ENCODE assay signal across 22 cellular contexts in genomic region chr1:161989108-161989507, GRCh38. TPM values are rescaled to one million over a fixed set of nuclear protein-coding genes. Genes with fewer than 3 reads are reported as not detected.
DNase-seq lines count a peak whose midpoint lies in the region; ATAC-seq, FAIRE-seq and TF ChIP-seq lines count a peak whose summit lies in the region.
"Had no signal": no experiment of that assay in that cellular context is flagged by ENCODE, and none has a peak within 500 bp of the region (broad histone marks: within the 10 kb centered on the region; RNA-seq: fewer than 3 reads in every experiment).

No MANE protein-coding gene starts in this region.

- H3K4me1 ChIP-seq in neutrophil (ENCODE audit: control insufficient read depth in 1 of 2, insufficient read depth in 1 of 2, low read depth in 1 of 2, low read length in 1 of 2), result peaks cover 26 to 28% of the 10 kb centered on the region in 2 experiments
- H3K4me1 ChIP-seq: parathyroid adenoma, uterus had no signal

- H3K9me3 Mint-ChIP-seq in activated naive CD4-positive, alpha-beta T cell treated with anti-CD3 and anti-CD28 coated beads, Interleukin-2, amount 50 U/mL, for 72 hours, result peaks cover 4 to 20% of the 10 kb centered on the region in 2 donors

- H3K4me3 ChIP-seq in bronchial epithelial cell (ENCODE audit: low read depth, low read length), result no peak overlapping the region
- H3K4me3 ChIP-seq in neutrophil (ENCODE audit: low read depth in 1 of 2, low read length in 1 of 2), result no peak overlapping the region
- H3K4me3 ChIP-seq: heart left ventricle, spleen, uterus had no signal

- no peak for TF ChIP-seq CTCF in bronchial epithelial cell (IDR thresholded peaks at IDR 0.05; ENCODE audit: insufficient read depth, low read length, severe bottlenecking)
- no peak for TF ChIP-seq CTCF in neutrophil (IDR thresholded peaks at IDR 0.05)

- no peak for FAIRE-seq in bronchial epithelial cell (lab: Jason Lieb, UNC)
- FAIRE-seq: endothelial cell of umbilical vein had no signal

- ATAC-seq in activated naive CD4-positive, alpha-beta T cell treated with anti-CD3 and anti-CD28 coated beads, Interleukin-2, amount 50 U/mL, for 72 hours, result no peak
- ATAC-seq: left colon, Right ventricle myocardium inferior had no signal

- H3K36me3 ChIP-seq in bronchial epithelial cell (ENCODE audit: control insufficient read depth, insufficient read depth, low read length), result no peaks in the 10 kb centered on the region
- H3K36me3 ChIP-seq in neutrophil, result no peaks in the 10 kb centered on the region
- H3K36me3 ChIP-seq: spleen, uterus had no signal

- H3K27me3 ChIP-seq in bronchial epithelial cell (ENCODE audit: control insufficient read depth, insufficient read depth, low read length), result no peaks in the 10 kb centered on the region
- H3K27me3 ChIP-seq in neutrophil, result no peaks in the 10 kb centered on the region
- H3K27me3 ChIP-seq: heart left ventricle, spleen, uterus had no signal

- no peaks in the 10 kb centered on the region for H3K9me3 ChIP-seq in neutrophil

- H3K27ac Mint-ChIP-seq in activated naive CD4-positive, alpha-beta T cell treated with anti-CD3 and anti-CD28 coated beads, Interleukin-2, amount 50 U/mL, for 72 hours, result peak overlapping the region in 1 of 2 donors; percentile 21
- H3K27ac Mint-ChIP-seq: activated CD4-positive, alpha-beta T cell treated with anti-CD3 and anti-CD28 coated beads, Interleukin-2, amount 10 ng/mL, durations not matched to agents 7 days and 5 days; CD4-positive, CD25-positive, alpha-beta regulatory T cell had no signal

- peaks cover 13 to 17% of the 10 kb centered on the region in 2 donors for H3K36me3 Mint-ChIP-seq in activated naive CD4-positive, alpha-beta T cell treated with anti-CD3 and anti-CD28 coated beads, Interleukin-2, amount 50 U/mL, for 72 hours

- DNase-seq in GM04504 (ENCODE audit: low read depth) (peak; percentile 30), M059J (ENCODE audit: low read depth) (peak; percentile 84), bronchial epithelial cell (ENCODE audit: low read depth) (peak; percentile 16), hypothalamus (lab: John Stamatoyannopoulos, UW) (no peak)
- no peak for DNase-seq in central memory CD4-positive, alpha-beta T cell
- no peak for DNase-seq in activated naive CD4-positive, alpha-beta T cell treated with anti-CD3 and anti-CD28 coated beads, Interleukin-2, amount 50 U/mL, for 72 hours (ENCODE audit: low spot score in 2 of 2)
- DNase-seq: activated CD4-positive, alpha-beta T cell treated with anti-CD3 and anti-CD28 coated beads, Interleukin-2, amount 10 ng/mL, durations not matched to agents 7 days and 5 days; activated T-cell treated with anti-CD3 and anti-CD28 coated beads, Interleukin-2, amount 50 U/mL, for 1 hour; CD4-positive, CD25-positive, alpha-beta regulatory T cell; cerebellar nuclear complex; heart left ventricle; NCI-H2029 treated with DMSO at 0.1 percent for 48 hours; NCI-H748 treated with DMSO at 0.1 percent for 48 hours; spleen; stimulated activated naive CD4-positive, alpha-beta T cell; uterus had no signal

- H3K27ac ChIP-seq in neutrophil, result peak overlapping the region; percentile 75
- H3K27ac ChIP-seq: parathyroid adenoma had no signal

RNA-seq across cellular contexts. Expression of gene OLFML2B, which starts 34.6 kb away (rescaled TPM):
- total RNA-seq in M059J (2014; rRNA removed; shearing (Covaris generic)), result 21.1 and 28.4 TPM in 2 replicates
- not detected in 2 replicates for total RNA-seq in bronchial epithelial cell
- under 1 TPM; 0.14 to 0.18 TPM for total RNA-seq in activated naive CD4-positive, alpha-beta T cell treated with anti-CD3 and anti-CD28 coated beads, Interleukin-2, amount 50 U/mL, for 72 hours
- total RNA-seq: activated CD4-positive, alpha-beta T cell treated with anti-CD3 and anti-CD28 coated beads, Interleukin-2, amount 10 ng/mL, durations not matched to agents 7 days and 5 days; CD4-positive, CD25-positive, alpha-beta regulatory T cell; G401 had no signal

Comparison
In these comparisons a context has a peak if more than half of its experiments do, and no peak if none do; other contexts are left out.
1. DNase-seq: peak in GM04504 (single experiment), M059J (single experiment) and bronchial epithelial cell (single experiment); none in hypothalamus (0 of 51), central memory CD4-positive, alpha-beta T cell (single experiment) and activated naive CD4-positive, alpha-beta T cell treated with anti-CD3 and anti-CD28 coated beads, Interleukin-2, amount 50 U/mL, for 72 hours (0 of 2).
2. RNA of gene OLFML2B, which starts 34.6 kb away (total RNA-seq): 21.1 to 28.4 TPM in M059J; 0.14 to 0.18 TPM in activated naive CD4-positive, alpha-beta T cell treated with anti-CD3 and anti-CD28 coated beads, Interleukin-2, amount 50 U/mL, for 72 hours and not detected in bronchial epithelial cell; every median in the first group is over 10 times any median in the second.